Comparison of ENCODE assay signal across 13 cellular contexts in genomic region chrX:70176938-70177533, GRCh38. TPM values are rescaled to one million over a fixed set of nuclear protein-coding genes. Genes with fewer than 3 reads are reported as not detected.
DNase-seq lines count a peak whose midpoint lies in the region; ATAC-seq and TF ChIP-seq lines count a peak whose summit lies in the region.
"Had no signal": no experiment of that assay in that cellular context is flagged by ENCODE, and none has a peak within 500 bp of the region (broad histone marks: within the 10 kb centered on the region; RNA-seq: fewer than 3 reads in every experiment).

DGAT2L6 (plus strand) TSS chrX:70177483; CDS start chrX:70177583, 100 bp downstream.

- peaks cover 16% of the 10 kb centered on the region for H3K4me1 Mint-ChIP-seq in activated T-cell treated with anti-CD3 and anti-CD28 coated beads, Interleukin-2, amount 50 U/mL, for 72 hours (ENCODE audit: low read depth)

- no peak for TF ChIP-seq CTCF in GM12865 (IDR thresholded peaks at IDR 0.05; ENCODE audit: insufficient read depth, low read depth, low read length, missing control alignments)
- no peak for TF ChIP-seq CTCF in brain microvascular endothelial cell (IDR thresholded peaks at IDR 0.05; ENCODE audit: low read depth, low read length, missing control alignments)

- H3K27me3 Mint-ChIP-seq in activated T-cell treated with anti-CD3 and anti-CD28 coated beads, Interleukin-2, amount 50 U/mL, for 72 hours (ENCODE audit: low read depth): peaks cover 51% of the 10 kb centered on the region

- no peak within 1 kb of the TSS for H3K27ac Mint-ChIP-seq in activated T-cell treated with anti-CD3 and anti-CD28 coated beads, Interleukin-2, amount 50 U/mL, for 72 hours
- H3K27ac Mint-ChIP-seq: brain had no signal

- no peak within 1 kb of the TSS for H3K27ac ChIP-seq in brain microvascular endothelial cell

- ATAC-seq in GM19455 (IDR thresholded peaks at IDR 0.05; ENCODE audit: unreplicated experiment): peak; percentile 54
- ATAC-seq in HG03159 (IDR thresholded peaks at IDR 0.05; ENCODE audit: unreplicated experiment): peak; percentile 48
- no peak for ATAC-seq in activated T-cell treated with anti-CD3 and anti-CD28 coated beads, Interleukin-2, amount 50 U/mL, for 72 hours (replicated peaks in 1 of 2)
- ATAC-seq: left colon had no signal

- no peaks in the 10 kb centered on the region for H3K27me3 ChIP-seq in brain microvascular endothelial cell (replicated peaks)

- H3K36me3 ChIP-seq in brain microvascular endothelial cell (replicated peaks): no peaks in the 10 kb centered on the region

- in situ Hi-C loops in brain microvascular endothelial cell (cut with HindIII; ENCODE audit: low pct_ligation_motif_present, low sequenced_read_pairs): no loop called here

- H3K4me3 ChIP-seq in GM12865 (ENCODE audit: low read depth, low read length) (no peak within 1 kb of the TSS), brain microvascular endothelial cell (ENCODE audit: low read depth, low read length) (no peak within 1 kb of the TSS)

- no peaks in the 10 kb centered on the region for H3K9me3 Mint-ChIP-seq in activated T-cell treated with anti-CD3 and anti-CD28 coated beads, Interleukin-2, amount 50 U/mL, for 72 hours
- H3K9me3 Mint-ChIP-seq: brain had no signal

- H3K4me3 Mint-ChIP-seq in activated T-cell treated with anti-CD3 and anti-CD28 coated beads, Interleukin-2, amount 50 U/mL, for 72 hours: no peak within 1 kb of the TSS
- H3K4me3 Mint-ChIP-seq: brain had no signal

- H3K36me3 Mint-ChIP-seq in activated T-cell treated with anti-CD3 and anti-CD28 coated beads, Interleukin-2, amount 50 U/mL, for 72 hours (ENCODE audit: insufficient read depth in 2 of 2): no peaks in the 10 kb centered on the region
- H3K36me3 Mint-ChIP-seq: brain had no signal

- DNase-seq in GM12865 (ENCODE audit: low read depth) (peak; percentile 10), RPMI7951 (ENCODE audit: low read depth) (peak; percentile 48), NCI-H1930 (lab: John Stamatoyannopoulos, UW) (no peak), brain microvascular endothelial cell (no peak)
- DNase-seq in activated T-cell treated with anti-CD3 and anti-CD28 coated beads, Interleukin-2, amount 50 U/mL, for 72 hours: no peak
- no peak for DNase-seq in effector CD4-positive, alpha-beta T cell
- DNase-seq: Kasumi-1, left colon had no signal

RNA-seq across cellular contexts. Expression of gene DGAT2L6, which starts in this region (rescaled TPM):
- not detected in 2 replicates for total RNA-seq in RPMI7951 (2014; rRNA removed; shearing (Covaris generic))
- not detected for total RNA-seq in activated T-cell treated with anti-CD3 and anti-CD28 coated beads, Interleukin-2, amount 50 U/mL, for 72 hours
- total RNA-seq: activated CD8-positive, alpha-beta memory T cell treated with anti-CD3 and anti-CD28 coated beads for 36 hours; H4; left colon had no signal

Comparison
In these comparisons a context has a peak if more than half of its experiments do, and no peak if none do; other contexts are left out.
1. Peak in DNase-seq in RPMI7951; RNA of the gene not detected or under 1 TPM.
2. ATAC-seq: peak in GM19455 (single experiment) and HG03159 (single experiment); none in activated T-cell treated with anti-CD3 and anti-CD28 coated beads, Interleukin-2, amount 50 U/mL, for 72 hours (0 of 2).